Comparison of ENCODE assay signal across 15 cellular contexts in the genomic region with DNA sequence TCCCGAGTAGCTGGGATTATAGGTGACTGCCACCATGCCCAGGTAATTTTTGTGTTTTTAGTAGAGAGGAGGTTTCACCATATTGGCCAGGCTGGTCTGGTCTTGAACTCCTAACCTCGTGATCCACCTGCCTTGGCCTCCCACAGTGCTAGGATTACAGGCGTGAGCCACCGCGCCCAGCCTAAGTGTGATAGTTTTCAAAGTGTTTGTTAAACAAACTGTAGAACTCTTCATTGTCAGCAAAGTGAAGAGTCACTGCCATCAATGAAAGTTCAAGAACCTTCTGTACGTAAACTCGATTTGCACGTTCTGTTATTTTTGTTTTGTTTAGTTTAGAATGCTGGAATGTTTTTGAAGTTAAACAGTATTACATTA.
"Had no signal": no experiment of that assay in that cellular context is flagged by ENCODE, and none has a peak within 500 bp of the region (broad histone marks: within the 10 kb centered on the region; RNA-seq: fewer than 3 reads in every experiment).

No MANE protein-coding gene starts in this region.

- H3K4me1 ChIP-seq: upper lobe of right lung had no signal

- H3K36me3 ChIP-seq: gastroesophageal sphincter, heart right ventricle, upper lobe of right lung, WERI-Rb-1 had no signal

- H3K4me3 ChIP-seq: gastroesophageal sphincter, heart right ventricle, upper lobe of right lung had no signal

- H3K9me3 ChIP-seq: gastroesophageal sphincter, heart right ventricle, upper lobe of right lung had no signal

- H3K4me3 Mint-ChIP-seq: activated CD4-positive, alpha-beta T cell treated with anti-CD3 and anti-CD28 coated beads for 36 hours; activated naive CD4-positive, alpha-beta T cell treated with anti-CD3 and anti-CD28 coated beads for 36 hours; neural crest cell; T-helper 1 cell treated with Interleukin-12 subunit alpha and Interleukin-12 subunit beta and Interleukin-4 antibody, amounts not matched to agents 30 μg/mL and 1 μg/mL, for 36 hours had no signal

- H3K27ac ChIP-seq: gastroesophageal sphincter, heart right ventricle, upper lobe of right lung, WERI-Rb-1 had no signal

- H3K27me3 ChIP-seq: gastroesophageal sphincter, heart right ventricle, upper lobe of right lung had no signal

- DNase-seq: activated CD4-positive, alpha-beta T cell treated with anti-CD3 and anti-CD28 coated beads for 36 hours; activated naive CD4-positive, alpha-beta T cell treated with anti-CD3 and anti-CD28 coated beads for 36 hours; activated T-cell treated with anti-CD3 and anti-CD28 coated beads for 4 hours; amniotic stem cell; effector CD4-positive, alpha-beta T cell; heart right ventricle; left ventricle myocardium superior; retina; stimulated activated naive CD4-positive, alpha-beta T cell; upper lobe of right lung; WERI-Rb-1 had no signal

- H3K9me3 Mint-ChIP-seq: activated naive CD4-positive, alpha-beta T cell treated with anti-CD3 and anti-CD28 coated beads for 36 hours; neural crest cell; T-helper 1 cell treated with Interleukin-12 subunit alpha and Interleukin-12 subunit beta and Interleukin-4 antibody, amounts not matched to agents 30 μg/mL and 1 μg/mL, for 36 hours had no signal

- H3K27me3 Mint-ChIP-seq: activated CD4-positive, alpha-beta T cell treated with anti-CD3 and anti-CD28 coated beads for 36 hours had no signal

- H3K27ac Mint-ChIP-seq: activated naive CD4-positive, alpha-beta T cell treated with anti-CD3 and anti-CD28 coated beads for 36 hours had no signal

- ATAC-seq: activated CD4-positive, alpha-beta T cell treated with anti-CD3 and anti-CD28 coated beads for 36 hours; esophagus mucosa; gastroesophageal sphincter; heart right ventricle; left ventricle myocardium superior; upper lobe of right lung had no signal
